8 cellular contexts compared by ENCODE assay signal in genomic region chr17:81927653-81928496, GRCh38. TPM values are rescaled to one million over a fixed set of nuclear protein-coding genes. Genes with fewer than 3 reads are reported as not detected.
DNase-seq lines count a peak whose midpoint lies in the region; ATAC-seq, FAIRE-seq and TF ChIP-seq lines count a peak whose summit lies in the region.

MAFG (minus strand) TSS chr17:81927735; CDS start chr17:81923185, 4,550 bp downstream.

- H3K4me3 ChIP-seq in BLaER1 (peak within 1 kb of the TSS; percentile 97), HepG2 (replicated peaks in 1 of 3; ENCODE audit: insufficient read depth in 1 of 3, low read depth in 2 of 3, low read length in 3 of 3) (peak within 1 kb of the TSS; percentile 79 to 94 (median 91))

- peak in 1 of 2 experiments; percentile 31; a peak in 1 of 4 replicates for TF ChIP-seq POLR2A in HepG2 (IDR thresholded peaks at IDR 0.05; ENCODE audit: insufficient read depth in 1 of 2, low read depth in 2 of 2, low read length in 2 of 2)

- peaks cover 82% of the 10 kb centered on the region for H3K4me1 ChIP-seq in BLaER1
- H3K4me1 ChIP-seq in HepG2 (ENCODE audit: insufficient read depth, low read length): peaks cover 64% of the 10 kb centered on the region

- H3K27me3 ChIP-seq in BLaER1: peaks cover 19% of the 10 kb centered on the region
- no peaks in the 10 kb centered on the region for H3K27me3 ChIP-seq in HepG2 (ENCODE audit: control insufficient read depth in 1 of 2, insufficient read depth in 2 of 2, low read length in 2 of 2)

- H3K9me3 ChIP-seq in BLaER1 (no peaks in the 10 kb centered on the region), HepG2 (ENCODE audit: low read length) (no peaks in the 10 kb centered on the region)

- peak; percentile 96 for DNase-seq in NCI-H748 (lab: John Stamatoyannopoulos, UW; ENCODE audit: unreplicated experiment)
- DNase-seq in activated CD4-positive, alpha-beta T cell treated with anti-CD3 and anti-CD28 coated beads, Interleukin-2, amount 50 U/mL, for 1 hour: peak; percentile 86
- DNase-seq in HepG2 (ENCODE audit: low spot score): peak; percentile 94
- DNase-seq in stimulated activated CD4-positive, alpha-beta T cell treated with anti-CD3 and anti-CD28 coated beads, Interleukin-4, amount 100 ng/mL, for 1 hour: peak; percentile 90

- in situ Hi-C loops in HepG2 (cut with HindIII; ENCODE audit: extremely low pct_ligation_motif_present, low pct_unique_long_range_greater_than_20kb): no loop called here

- H3K27me3 Mint-ChIP-seq in dendritic cell treated with granulocyte-macrophage colony-stimulating factor and Interleukin-4, amounts not matched to agents 40 ng/mL and 50 ng/mL, for 4 days: peaks cover 46% of the 10 kb centered on the region

- POLR2A ChIA-PET in HepG2 (lab: Yijun Ruan, JAX): interaction anchor here (0.6 to 6.1 kb wide), 25 partner anchors 10 to 225 kb away, joined by 3 to 71 read pairs (median 5); partner anchors contain the start of genes CENPX, DCXR, LRRC45 and MCRIP1

- peaks cover 54% of the 10 kb centered on the region for H3K4me1 Mint-ChIP-seq in dendritic cell treated with granulocyte-macrophage colony-stimulating factor and Interleukin-4, amounts not matched to agents 40 ng/mL and 50 ng/mL, for 4 days (ENCODE audit: low read depth)

- peak within 1 kb of the TSS; percentile 100 for H3K4me2 ChIP-seq in BLaER1
- peak within 1 kb of the TSS; percentile 94 for H3K4me2 ChIP-seq in HepG2 (ENCODE audit: low read depth, low read length)

- TF ChIP-seq RAD21 in HepG2 (CRISPR knock-in tag; IDR thresholded peaks at IDR 0.05): peak; percentile 85

- H3K36me3 Mint-ChIP-seq in dendritic cell treated with granulocyte-macrophage colony-stimulating factor and Interleukin-4, amounts not matched to agents 40 ng/mL and 50 ng/mL, for 4 days (ENCODE audit: low read depth): peaks cover 19% of the 10 kb centered on the region

- H3K9ac ChIP-seq in BLaER1 (peak within 1 kb of the TSS; percentile 91), HepG2 (ENCODE audit: insufficient read depth, low read depth, low read length) (peak within 1 kb of the TSS; percentile 91)

- CTCF ChIA-PET in HepG2 (lab: Yijun Ruan, JAX; ENCODE audit: low intra/inter-chr PET ratio, low total read pairs): interaction anchor here (1.0 kb wide), 1 partner anchor 93 kb away, joined by 3 read pairs; no protein-coding TSS in a partner anchor

- peaks cover 2% of the 10 kb centered on the region for H3K36me3 ChIP-seq in BLaER1
- H3K36me3 ChIP-seq in HepG2 (replicated peaks in 1 of 2; ENCODE audit: control insufficient read depth in 1 of 2, insufficient read depth in 2 of 2, low read length in 2 of 2): peaks cover 0 to 1% of the 10 kb centered on the region in 2 experiments; a peak in 3 of 5 replicates

- intact Hi-C loops in dendritic cell treated with granulocyte-macrophage colony-stimulating factor and Interleukin-4, amounts not matched to agents 40 ng/mL and 50 ng/mL, for 4 days (cut with micrococcal nuclease): loop anchor here (5.0 to 10.0 kb wide), 2 partner anchors 36 to 63 kb away; partner anchors contain the start of genes ALYREF, ANAPC11 and P4HB
- intact Hi-C loops in HepG2 (cut with micrococcal nuclease; ENCODE audit: unreplicated experiment): loop anchor here (2.0 kb wide), 1 partner anchor 17 kb away; the partner anchor contains the start of gene PCYT2

- H3K27ac ChIP-seq in BLaER1 (peak within 1 kb of the TSS; percentile 91), HepG2 (ENCODE audit: extremely low read length, insufficient read depth, low read length) (peak within 1 kb of the TSS; percentile 92)

- no TSS peak for BruUV-seq in HepG2 (replicated peaks; lab: Mats Ljungman, UMichigan)

- no peaks in the 10 kb centered on the region for H3K9me3 Mint-ChIP-seq in dendritic cell treated with granulocyte-macrophage colony-stimulating factor and Interleukin-4, amounts not matched to agents 40 ng/mL and 50 ng/mL, for 4 days

- peaks cover 45% of the 10 kb centered on the region for H3K79me2 ChIP-seq in HepG2 (ENCODE audit: insufficient read depth, low read length)

- no peak for FAIRE-seq in HepG2 (lab: Jason Lieb, UNC)

- H3K27ac Mint-ChIP-seq in dendritic cell treated with granulocyte-macrophage colony-stimulating factor and Interleukin-4, amounts not matched to agents 40 ng/mL and 50 ng/mL, for 4 days: peak within 1 kb of the TSS; percentile 90

- TF ChIP-seq EP300 in HepG2 (IDR thresholded peaks at IDR 0.05; ENCODE audit: low read depth in 2 of 2, low read length in 2 of 2): 0 out of 4 replicates have a peak, but pooled peaks of 1 of the 2 experiments have one; percentile 11
- TF ChIP-seq EP300 in HepG2 (CRISPR knock-in tag; IDR thresholded peaks at IDR 0.05; ENCODE audit: borderline replicate concordance): 0 out of 2 replicates have a peak, but pooled peaks have one; percentile 37

- under 1% methylated on average over 47 of the region's 94 CpGs for WGBS in HepG2 (ENCODE audit: low lambda C conversion rate)

- peaks cover 61% of the 10 kb centered on the region for H4K20me1 ChIP-seq in BLaER1
- peaks cover 28% of the 10 kb centered on the region for H4K20me1 ChIP-seq in HepG2 (ENCODE audit: insufficient read depth, low read length)

- peak; percentile 76 for ATAC-seq in GM19324 (IDR thresholded peaks at IDR 0.05; ENCODE audit: low FRiP score, unreplicated experiment)
- peak; percentile 33 for ATAC-seq in HG03558 (IDR thresholded peaks at IDR 0.05; ENCODE audit: extremely low read depth, unreplicated experiment)
- ATAC-seq in HepG2: peak; percentile 46

- no peak within 1 kb of the TSS for H2AFZ ChIP-seq in HepG2 (ENCODE audit: low read length)

- H3K4me3 Mint-ChIP-seq in dendritic cell treated with granulocyte-macrophage colony-stimulating factor and Interleukin-4, amounts not matched to agents 40 ng/mL and 50 ng/mL, for 4 days: peak within 1 kb of the TSS; percentile 93

- peak; percentile 73 for TF ChIP-seq CTCF in HepG2 (CRISPR knock-in tag; IDR thresholded peaks at IDR 0.05)

TF ChIP-seq in HepG2, 621 proteins besides CTCF, POLR2A, EP300 and RAD21 (continues in another document):
- TF ChIP-seq, protein P1, sequence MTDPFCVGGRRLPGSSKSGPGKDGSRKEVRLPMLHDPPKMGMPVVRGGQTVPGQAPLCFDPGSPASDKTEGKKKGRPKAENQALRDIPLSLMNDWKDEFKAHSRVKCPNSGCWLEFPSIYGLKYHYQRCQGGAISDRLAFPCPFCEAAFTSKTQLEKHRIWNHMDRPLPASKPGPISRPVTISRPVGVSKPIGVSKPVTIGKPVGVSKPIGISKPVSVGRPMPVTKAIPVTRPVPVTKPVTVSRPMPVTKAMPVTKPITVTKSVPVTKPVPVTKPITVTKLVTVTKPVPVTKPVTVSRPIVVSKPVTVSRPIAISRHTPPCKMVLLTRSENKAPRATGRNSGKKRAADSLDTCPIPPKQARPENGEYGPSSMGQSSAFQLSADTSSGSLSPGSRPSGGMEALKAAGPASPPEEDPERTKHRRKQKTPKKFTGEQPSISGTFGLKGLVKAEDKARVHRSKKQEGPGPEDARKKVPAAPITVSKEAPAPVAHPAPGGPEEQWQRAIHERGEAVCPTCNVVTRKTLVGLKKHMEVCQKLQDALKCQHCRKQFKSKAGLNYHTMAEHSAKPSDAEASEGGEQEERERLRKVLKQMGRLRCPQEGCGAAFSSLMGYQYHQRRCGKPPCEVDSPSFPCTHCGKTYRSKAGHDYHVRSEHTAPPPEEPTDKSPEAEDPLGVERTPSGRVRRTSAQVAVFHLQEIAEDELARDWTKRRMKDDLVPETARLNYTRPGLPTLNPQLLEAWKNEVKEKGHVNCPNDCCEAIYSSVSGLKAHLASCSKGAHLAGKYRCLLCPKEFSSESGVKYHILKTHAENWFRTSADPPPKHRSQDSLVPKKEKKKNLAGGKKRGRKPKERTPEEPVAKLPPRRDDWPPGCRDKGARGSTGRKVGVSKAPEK (CRISPR knock-in tag; IDR thresholded peaks at IDR 0.05; ENCODE audit: borderline replicate concordance): no peak
- TF ChIP-seq HMGXB4 (CRISPR knock-in tag; IDR thresholded peaks at IDR 0.05; ENCODE audit: borderline replicate concordance in 1 of 2, low read depth in 1 of 2) (peak; percentile 90 to 97; a peak in 3 of 4 replicates), ZNF264 (CRISPR knock-in tag; IDR thresholded peaks at IDR 0.05) (no peak)

RNA-seq across cellular contexts. Expression of gene MAFG, which starts in this region (rescaled TPM):
- total RNA-seq in HepG2 (2016; rRNA removed; fragmentation: Illumina TruSeq; extraction: Trizol): 12.4 and 14.5 TPM in 2 replicates
- 2.1 and 2.3 TPM in 2 replicates for total RNA-seq in HepG2 (2016; cell fraction: cytosol; rRNA removed; fragmentation: Illumina TruSeq; extraction: Trizol; ENCODE audit: low read depth)
- 9.8 and 14.7 TPM in 2 replicates for total RNA-seq in HepG2 (2016; cell fraction: insoluble cytoplasmic fraction; rRNA removed; fragmentation: Illumina TruSeq; extraction: Trizol)
- total RNA-seq in HepG2 (2016; cell fraction: membrane; rRNA removed; fragmentation: Illumina TruSeq; extraction: Trizol): 7.6 TPM in 2 replicates
- total RNA-seq in HepG2 (2016; cell fraction: nucleus; rRNA removed; fragmentation: Illumina TruSeq; extraction: Trizol): 15.5 and 16.7 TPM in 2 replicates
- 20.0 TPM in 2 replicates for polyA plus RNA-seq in HepG2 (2011; rRNA removed)
- polyA plus RNA-seq in HepG2 (2011; cell fraction: cytosol; rRNA removed): 17.1 and 19.4 TPM in 2 replicates
- polyA plus RNA-seq in HepG2 (2011; cell fraction: nucleus; rRNA removed): 98.2 and 128 TPM in 2 replicates
- polyA plus RNA-seq in HepG2 (2012): 16.1 and 26.5 TPM in 2 replicates
- polyA plus RNA-seq in HepG2 (2016; cell fraction: cytosol; fragmentation: Illumina TruSeq; extraction: Trizol; ENCODE audit: low read depth): 1.4 and 1.6 TPM in 2 replicates
- polyA plus RNA-seq in HepG2 (2016; cell fraction: insoluble cytoplasmic fraction; fragmentation: Illumina TruSeq; extraction: Trizol; ENCODE audit: low read depth): 9.2 and 10.7 TPM in 2 replicates
- 4.3 and 4.6 TPM in 2 replicates for polyA plus RNA-seq in HepG2 (2016; cell fraction: membrane; fragmentation: Illumina TruSeq; extraction: Trizol; ENCODE audit: low read depth)
- polyA plus RNA-seq in HepG2 (2016; cell fraction: nucleus; fragmentation: Illumina TruSeq; extraction: Trizol; ENCODE audit: insufficient read depth, low read depth): 38.9 and 41.8 TPM in 2 replicates
- polyA minus RNA-seq in HepG2 (2011; rRNA and poly(A)+ RNA removed; ENCODE audit: low replicate concordance): 16.8 and 26.4 TPM in 2 replicates
- polyA minus RNA-seq in HepG2 (2011; cell fraction: cytosol; rRNA and poly(A)+ RNA removed): 8.0 and 9.5 TPM in 2 replicates
- polyA minus RNA-seq in HepG2 (2011; cell fraction: nucleus; rRNA and poly(A)+ RNA removed): 11.9 and 15.8 TPM in 2 replicates

Comparison
In these comparisons a context has a peak if more than half of its experiments do, and no peak if none do; other contexts are left out.
1. Peak in every context shown above with its lines: DNase-seq, ATAC-seq, H3K4me3 ChIP-seq and H3K27ac ChIP-seq.